Comparison of ENCODE assay signal across 13 cellular contexts in the genomic region with DNA sequence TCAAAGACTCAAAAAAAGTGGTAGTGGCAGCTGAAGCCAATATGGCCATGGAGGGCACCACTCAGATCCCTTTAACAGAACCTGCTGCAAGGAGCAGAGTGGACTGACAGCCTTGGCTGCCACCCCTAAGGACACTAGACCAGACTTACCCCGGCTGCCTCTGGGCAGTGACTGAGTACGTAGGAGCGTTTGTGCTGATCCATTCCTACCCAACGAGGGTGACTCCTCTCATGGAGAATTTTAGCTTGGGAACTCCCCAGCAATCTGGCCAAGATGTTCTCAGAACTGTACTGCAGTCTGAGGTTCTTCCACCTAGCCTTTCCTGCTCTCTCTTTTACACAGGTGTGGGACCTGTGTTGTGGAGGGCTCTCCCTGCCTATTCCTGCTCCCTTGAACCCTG. TPM values are rescaled to one million over a fixed set of nuclear protein-coding genes. Genes with fewer than 3 reads are reported as not detected.
"Had no signal": no experiment of that assay in that cellular context is flagged by ENCODE, and none has a peak within 500 bp of the region (broad histone marks: within the 10 kb centered on the region; RNA-seq: fewer than 3 reads in every experiment).

No MANE protein-coding gene starts in this region.

- H3K4me1 Mint-ChIP-seq: activated T-helper 17 cell treated with anti-CD3 and anti-CD28 coated beads, Interleukin-2, amount 50 U/mL, for 72 hours; endodermal cell; neural crest cell had no signal

- H3K27ac ChIP-seq: ovary, spleen, stomach, testis, upper lobe of left lung had no signal

- H3K9me3 ChIP-seq: ovary, spleen, stomach, testis, upper lobe of left lung had no signal

- H3K9me3 Mint-ChIP-seq: activated naive CD4-positive, alpha-beta T cell treated with anti-CD3 and anti-CD28 coated beads for 36 hours; activated T-helper 17 cell treated with anti-CD3 and anti-CD28 coated beads, Interleukin-2, amount 50 U/mL, for 72 hours; endodermal cell; neural crest cell had no signal

- H3K4me3 Mint-ChIP-seq: activated naive CD4-positive, alpha-beta T cell treated with anti-CD3 and anti-CD28 coated beads for 36 hours; activated T-helper 17 cell treated with anti-CD3 and anti-CD28 coated beads, Interleukin-2, amount 50 U/mL, for 72 hours; endodermal cell; neural crest cell had no signal

- H3K4me3 ChIP-seq: ovary, spleen, stomach, testis, upper lobe of left lung had no signal

- H3K27ac Mint-ChIP-seq: activated naive CD4-positive, alpha-beta T cell treated with anti-CD3 and anti-CD28 coated beads for 36 hours; activated T-helper 17 cell treated with anti-CD3 and anti-CD28 coated beads, Interleukin-2, amount 50 U/mL, for 72 hours; endodermal cell had no signal

- DNase-seq: activated CD4-positive, CD25-positive, alpha-beta regulatory T cell treated with anti-CD3 and anti-CD28 coated beads, Interleukin-2, amount 50 U/mL, for 72 hours; activated naive CD4-positive, alpha-beta T cell treated with anti-CD3 and anti-CD28 coated beads for 36 hours; endodermal cell; erythroblast; ovary; spleen; stomach; T1000; testis; upper lobe of left lung had no signal

- H3K27me3 ChIP-seq: ovary, stomach, testis, upper lobe of left lung had no signal

- ATAC-seq: activated T-helper 17 cell treated with anti-CD3 and anti-CD28 coated beads, Interleukin-2, amount 50 U/mL, for 72 hours; sciatic nerve had no signal

- H3K36me3 ChIP-seq: ovary, spleen, stomach, upper lobe of left lung had no signal

- H3K4me1 ChIP-seq: upper lobe of left lung had no signal

RNA-seq across cellular contexts. Expression of a gene that starts 22.1 kb away (rescaled TPM):
- total RNA-seq: activated naive CD4-positive, alpha-beta T cell treated with anti-CD3 and anti-CD28 coated beads for 36 hours; endodermal cell; neural crest cell had no signal
